In the genomic region with DNA sequence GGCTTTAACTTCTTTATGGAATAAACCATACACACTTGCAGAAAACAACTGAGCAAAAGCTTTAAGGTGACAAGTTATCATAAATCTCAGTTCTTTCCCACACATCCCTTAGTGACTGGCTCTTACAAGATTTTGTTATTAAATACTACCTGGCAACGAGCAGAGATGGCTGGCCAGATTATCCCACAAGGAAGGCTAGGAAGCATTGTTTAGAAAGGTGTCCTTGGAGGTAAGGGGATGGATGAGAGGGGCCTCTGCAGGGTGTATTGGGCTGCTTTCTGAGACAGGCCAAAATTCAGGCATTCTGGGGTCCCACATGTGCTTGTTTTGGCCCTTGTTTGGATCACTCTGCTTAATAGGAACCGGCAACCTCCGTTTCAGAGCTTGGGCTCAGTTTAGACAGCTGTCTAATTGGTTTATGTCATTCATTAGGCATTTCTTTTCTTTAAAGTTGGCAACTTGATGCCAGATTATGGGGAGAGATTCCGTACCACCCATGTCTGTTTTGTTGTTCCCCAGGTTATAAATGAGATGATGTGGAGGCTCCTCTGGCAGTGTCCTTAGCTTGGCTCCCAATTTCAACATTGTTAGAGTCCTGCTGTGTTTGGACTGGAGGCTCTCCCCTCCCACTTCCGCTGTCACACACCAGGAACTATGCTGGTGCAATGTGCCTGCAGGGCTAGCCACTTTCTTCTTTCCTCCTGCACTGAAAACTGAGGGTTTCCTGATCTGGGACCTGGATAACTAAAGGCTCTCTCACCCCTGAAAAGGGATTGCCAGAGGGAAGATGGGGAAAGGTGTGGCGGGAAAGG, we compare ENCODE assay signal across 15 cellular contexts.
DNase-seq lines count a peak whose midpoint lies in the region; ATAC-seq and TF ChIP-seq lines count a peak whose summit lies in the region.
"Had no signal": no experiment of that assay in that cellular context is flagged by ENCODE, and none has a peak within 500 bp of the region (broad histone marks: within the 10 kb centered on the region; RNA-seq: fewer than 3 reads in every experiment).

No MANE protein-coding gene starts in this region.

- H3K4me3 ChIP-seq in NB4 (ENCODE audit: low read depth, low read length), result no peak overlapping the region
- H3K4me3 ChIP-seq in SJCRH30, result no peak overlapping the region
- H3K4me3 ChIP-seq in lung, result no peak overlapping the region
- no peak overlapping the region for H3K4me3 ChIP-seq in endodermal cell (ENCODE audit: low read length)
- H3K4me3 ChIP-seq: gastroesophageal sphincter, upper lobe of left lung had no signal

- H3K36me3 ChIP-seq in SJCRH30 (no peaks in the 10 kb centered on the region), lung (ENCODE audit: control insufficient read depth in 2 of 2, insufficient read depth in 2 of 2, low read length in 2 of 2) (no peaks in the 10 kb centered on the region), endodermal cell (ENCODE audit: control insufficient read depth, insufficient read depth, low read length) (no peaks in the 10 kb centered on the region)
- H3K36me3 ChIP-seq: gastroesophageal sphincter, upper lobe of left lung had no signal

- peak; percentile 29 for ATAC-seq in lung (ENCODE audit: insufficient read depth, low FRiP score)
- ATAC-seq: gastroesophageal sphincter, Panc1 had no signal

- H3K9me3 Mint-ChIP-seq in Calu3 (ENCODE audit: low read depth, unreplicated experiment) (no peaks in the 10 kb centered on the region), endodermal cell (no peaks in the 10 kb centered on the region)
- H3K9me3 Mint-ChIP-seq: IgD-negative memory B cell had no signal

- BruUV-seq in Calu3 (replicated peaks; lab: Mats Ljungman, UMichigan), result no TSS peak

- intact Hi-C loops in Calu3 (cut with micrococcal nuclease; ENCODE audit: unreplicated experiment), result no loop called here

- DNase-seq in Calu3, result peak; percentile 13
- peak; percentile 54 for DNase-seq in NB4 (ENCODE audit: low read depth)
- peak; percentile 25 to 41 for DNase-seq in SJCRH30
- no peak for DNase-seq in lung (ENCODE audit: low spot score)
- DNase-seq in endodermal cell, result no peak
- no peak for DNase-seq in effector CD8-positive, alpha-beta T cell (lab: John Stamatoyannopoulos, UW)
- DNase-seq in NAMALWA (ENCODE audit: low spot score), result no peak
- DNase-seq in NCI-H1105 treated with DMSO at 0.1 percent for 48 hours (lab: John Stamatoyannopoulos, UW), result no peak
- DNase-seq: DMS153; NCI-H2107; stimulated activated CD4-positive, alpha-beta T cell treated with anti-CD3 and anti-CD28 coated beads, Interleukin-2, amount 100 ng/mL, for 48 hours; upper lobe of left lung had no signal

- H3K27ac ChIP-seq in SJCRH30 (peak overlapping the region; percentile 50), lung (ENCODE audit: low read depth in 1 of 2, low read length in 1 of 2) (no peak overlapping the region), endodermal cell (ENCODE audit: low read depth, low read length) (no peak overlapping the region)
- H3K27ac ChIP-seq: gastroesophageal sphincter, upper lobe of left lung had no signal

- H3K9me3 ChIP-seq in SJCRH30 (replicated peaks) (no peaks in the 10 kb centered on the region), lung (ENCODE audit: control insufficient read depth in 2 of 2, insufficient read depth in 1 of 2, low read length in 1 of 2) (no peaks in the 10 kb centered on the region), endodermal cell (ENCODE audit: control insufficient read depth, low read length) (no peaks in the 10 kb centered on the region)
- H3K9me3 ChIP-seq: gastroesophageal sphincter, upper lobe of left lung had no signal

- H3K27me3 Mint-ChIP-seq in Calu3 (ENCODE audit: unreplicated experiment) (no peaks in the 10 kb centered on the region), endodermal cell (ENCODE audit: insufficient read depth) (peaks cover 3% of the 10 kb centered on the region)

- no peaks in the 10 kb centered on the region for H3K27me3 ChIP-seq in SJCRH30
- H3K27me3 ChIP-seq in lung (ENCODE audit: control insufficient read depth, insufficient read depth), result no peaks in the 10 kb centered on the region
- peaks cover 20% of the 10 kb centered on the region for H3K27me3 ChIP-seq in endodermal cell (ENCODE audit: control insufficient read depth, insufficient read depth, low read length, poor library complexity, severe bottlenecking)
- H3K27me3 ChIP-seq: gastroesophageal sphincter, upper lobe of left lung had no signal

- H3K27ac Mint-ChIP-seq in Calu3 (ENCODE audit: unreplicated experiment) (no peak overlapping the region), endodermal cell (no peak overlapping the region)
- H3K27ac Mint-ChIP-seq: IgD-negative memory B cell had no signal

- CTCF ChIA-PET in Calu3 (lab: Charles Lee), result interaction anchor here (0.7 to 1.8 kb wide), 2 partner anchors 12 to 98 kb away, joined by 3 to 5 read pairs; no protein-coding TSS in a partner anchor

- TF ChIP-seq CTCF in Calu3 (IDR thresholded peaks at IDR 0.05; ENCODE audit: unreplicated experiment) (no peak), NB4 (IDR thresholded peaks at IDR 0.05; ENCODE audit: low read depth, low read length) (no peak), lung (IDR thresholded peaks at IDR 0.05; ENCODE audit: control extremely low read depth, extremely low read depth) (no peak), endodermal cell (conservative IDR thresholded peaks at IDR 0.05) (no peak)

- H3K36me3 Mint-ChIP-seq in Calu3 (ENCODE audit: insufficient read depth, unreplicated experiment) (no peaks in the 10 kb centered on the region), endodermal cell (ENCODE audit: low read depth) (no peaks in the 10 kb centered on the region)
- H3K36me3 Mint-ChIP-seq: IgD-negative memory B cell had no signal

- H3K4me3 Mint-ChIP-seq in Calu3 (ENCODE audit: low read depth, unreplicated experiment), result no peak overlapping the region
- H3K4me3 Mint-ChIP-seq in endodermal cell, result no peak overlapping the region
- H3K4me3 Mint-ChIP-seq: IgD-negative memory B cell had no signal

- peaks cover 6% of the 10 kb centered on the region for H3K4me1 ChIP-seq in SJCRH30
- no peaks in the 10 kb centered on the region for H3K4me1 ChIP-seq in lung (ENCODE audit: control insufficient read depth in 2 of 2, insufficient read depth in 2 of 2, low read length in 2 of 2)
- H3K4me1 ChIP-seq in endodermal cell (ENCODE audit: control insufficient read depth, insufficient read depth, low read length), result no peaks in the 10 kb centered on the region
- H3K4me1 ChIP-seq: gastroesophageal sphincter, upper lobe of left lung had no signal

- WGBS in lung, 2 donors, result 76 to 82% methylated on average over 6 of the region's 6 CpGs
- 91 to 92% methylated on average over 3 to 6 of the region's 6 CpGs for WGBS in endodermal cell (ENCODE audit: insufficient coverage in 1 of 2, insufficient read length in 1 of 2), 2 experiments

- TF ChIP-seq POLR2A in NB4 (IDR thresholded peaks at IDR 0.05; ENCODE audit: extremely low read depth, insufficient read length), result no peak

- peaks cover 16% of the 10 kb centered on the region for H3K4me1 Mint-ChIP-seq in Calu3 (ENCODE audit: low read depth, unreplicated experiment)
- peaks cover 13% of the 10 kb centered on the region for H3K4me1 Mint-ChIP-seq in endodermal cell

- no peak overlapping the region for H3K9ac ChIP-seq in endodermal cell (ENCODE audit: extremely low read depth, low read length, poor library complexity, severe bottlenecking)

Comparison
In these comparisons a context has a peak if more than half of its experiments do, and no peak if none do; other contexts are left out.
1. DNase-seq: peak in Calu3 (single experiment), NB4 (single experiment) and SJCRH30 (2 of 2); none in lung (single experiment), endodermal cell (single experiment), effector CD8-positive, alpha-beta T cell (single experiment), NAMALWA (single experiment) and NCI-H1105 treated with DMSO at 0.1 percent for 48 hours (single experiment).